Comparison of ENCODE assay signal across 1 cellular context in genomic region chr1:201166964-201167624, GRCh38.
A peak's percentile ranks its signal among the peaks of the same experiment; 100 is the strongest.
TF ChIP-seq lines count a peak whose summit lies in the region.

No MANE protein-coding gene starts in this region.

TF ChIP-seq in HepG2, 621 proteins besides CTCF, POLR2A, EP300 and RAD21:
- TF ChIP-seq TFAP4 (IDR thresholded peaks at IDR 0.05; ENCODE audit: borderline replicate concordance, low read depth) (peak; percentile 49; the same call in 1 of the 2 replicates), ZBTB33 (CRISPR knock-in tag; IDR thresholded peaks at IDR 0.05) (peak; percentile 58; the same call in 1 of the 2 replicates), NCOA2 (CRISPR knock-in tag; IDR thresholded peaks at IDR 0.05) (no peak)
